8 cellular contexts compared by ENCODE assay signal in genomic region chr3:101573449-101574387, GRCh38. TPM values are rescaled to one million over a fixed set of nuclear protein-coding genes. Genes with fewer than 3 reads are reported as not detected.
DNase-seq lines count a peak whose midpoint lies in the region; ATAC-seq and TF ChIP-seq lines count a peak whose summit lies in the region.

A gene with protein sequence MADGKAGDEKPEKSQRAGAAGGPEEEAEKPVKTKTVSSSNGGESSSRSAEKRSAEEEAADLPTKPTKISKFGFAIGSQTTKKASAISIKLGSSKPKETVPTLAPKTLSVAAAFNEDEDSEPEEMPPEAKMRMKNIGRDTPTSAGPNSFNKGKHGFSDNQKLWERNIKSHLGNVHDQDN (plus strand): TSS chr3:101574180. CDS start chr3:101574216, 36 bp downstream.

- peaks cover 44% of the 10 kb centered on the region for H3K79me2 ChIP-seq in PC-9 (ENCODE audit: low read depth)

- H3K9ac ChIP-seq in mucosa of stomach (ENCODE audit: low read length) = peak within 1 kb of the TSS; percentile 92

- H3K9me2 ChIP-seq in PC-9 (ENCODE audit: insufficient read depth) = no peaks in the 10 kb centered on the region

- BruUV-seq in PC-9 (replicated peaks; lab: Mats Ljungman, UMichigan) = TSS peak; percentile 87

- H3K27ac Mint-ChIP-seq in activated T-cell treated with anti-CD3 and anti-CD28 coated beads, Interleukin-2, amount 50 U/mL, for 24 hours = peak within 1 kb of the TSS; percentile 99

- H3K36me3 ChIP-seq in PC-9 (ENCODE audit: low read depth) (peaks cover 8% of the 10 kb centered on the region), mucosa of stomach (ENCODE audit: control insufficient read depth, insufficient read depth, low read length) (no peaks in the 10 kb centered on the region)

- TF ChIP-seq POLR2A in erythroblast (IDR thresholded peaks at IDR 0.05; ENCODE audit: low read length) = peak; percentile 98

- POLR2A ChIA-PET in PC-9 (lab: Charles Lee; ENCODE audit: unreplicated experiment) = interaction anchor here (0.5 to 0.7 kb wide), 12 partner anchors 18 to 1643 kb away, joined by 3 to 15 read pairs (median 6); no protein-coding TSS in a partner anchor

- H3K27ac ChIP-seq in PC-9 = peak within 1 kb of the TSS; percentile 80

- H3F3A ChIP-seq in PC-9 (ENCODE audit: insufficient read depth, low read depth) = peaks cover 17% of the 10 kb centered on the region; the same call in 1 of the 2 replicates

- H3K4me1 Mint-ChIP-seq in activated T-cell treated with anti-CD3 and anti-CD28 coated beads, Interleukin-2, amount 50 U/mL, for 24 hours (ENCODE audit: low read depth) = peaks cover 65% of the 10 kb centered on the region

- H3K4me3 Mint-ChIP-seq in activated T-cell treated with anti-CD3 and anti-CD28 coated beads, Interleukin-2, amount 50 U/mL, for 24 hours = peak within 1 kb of the TSS; percentile 96

- H3K4me3 ChIP-seq in Jurkat, Clone E6-1 (ENCODE audit: low read length) = peak within 1 kb of the TSS; percentile 79
- H3K4me3 ChIP-seq in PC-9 = peak within 1 kb of the TSS; percentile 87
- H3K4me3 ChIP-seq in mucosa of stomach (ENCODE audit: low read length) = peak within 1 kb of the TSS; percentile 81

- no peaks in the 10 kb centered on the region for H3K9me3 Mint-ChIP-seq in activated T-cell treated with anti-CD3 and anti-CD28 coated beads, Interleukin-2, amount 50 U/mL, for 24 hours

- H2AFZ ChIP-seq in PC-9 = peak within 1 kb of the TSS; percentile 82

- H3K4me1 ChIP-seq in PC-9 (replicated peaks; ENCODE audit: insufficient read depth) (peaks cover 22% of the 10 kb centered on the region), mucosa of stomach (ENCODE audit: control insufficient read depth, insufficient read depth, low read length) (peaks cover 13% of the 10 kb centered on the region)

- H3K27me3 ChIP-seq in PC-9 (ENCODE audit: insufficient read depth, low read depth) (no peaks in the 10 kb centered on the region), mucosa of stomach (ENCODE audit: control insufficient read depth, insufficient read depth, low read length) (no peaks in the 10 kb centered on the region)

- intact Hi-C loops in PC-9 (cut with micrococcal nuclease; ENCODE audit: unreplicated experiment) = loop anchor here (1.0 to 5.0 kb wide), 4 partner anchors 12 to 1741 kb away; partner anchors contain the start of genes SENP7 and TRMT10C

- DNase-seq in DMS153 treated with DMSO at 0.1 percent for 48 hours (lab: John Stamatoyannopoulos, UW; ENCODE audit: unreplicated experiment) (peak; percentile 96), PC-9 (peak; percentile 99 to 100), erythroblast (lab: John Stamatoyannopoulos, UW) (peak; percentile 99)
- peak; percentile 97 for DNase-seq in Jurkat, Clone E6-1 (ENCODE audit: low read depth, low spot score)
- peak; percentile 99 for DNase-seq in activated T-cell treated with anti-CD3 and anti-CD28 coated beads, Interleukin-2, amount 50 U/mL, for 24 hours
- peak; percentile 99 for DNase-seq in stimulated activated CD8-positive, alpha-beta memory T cell treated with anti-CD3 and anti-CD28 coated beads, Interleukin-7, amount 100 ng/mL, for 24 hours (ENCODE audit: low read depth)

- TF ChIP-seq CTCF in PC-9 (conservative IDR thresholded peaks at IDR 0.05) = peak; percentile 100

- H3K9me3 ChIP-seq in PC-9 (ENCODE audit: insufficient read depth, low read depth) = no peaks in the 10 kb centered on the region
- no peaks in the 10 kb centered on the region for H3K9me3 ChIP-seq in mucosa of stomach (ENCODE audit: control insufficient read depth, low read length)

- H3K27me3 Mint-ChIP-seq in activated T-cell treated with anti-CD3 and anti-CD28 coated beads, Interleukin-2, amount 50 U/mL, for 24 hours = no peaks in the 10 kb centered on the region

- ATAC-seq in GM21576 (IDR thresholded peaks at IDR 0.05; ENCODE audit: unreplicated experiment) = peak; percentile 79

- peaks cover 33% of the 10 kb centered on the region for H4K20me1 ChIP-seq in PC-9 (ENCODE audit: insufficient read depth)

- H3K4me2 ChIP-seq in PC-9 = peak within 1 kb of the TSS; percentile 87

- CTCF ChIA-PET in PC-9 (lab: Charles Lee) = interaction anchor here (0.5 to 1.2 kb wide), 8 partner anchors 10 to 1081 kb away, joined by 3 to 12 read pairs (median 4); partner anchors contain the start of genes RPL24, TMEM45A and TRMT10C

- peaks cover 46% of the 10 kb centered on the region for H3K36me3 Mint-ChIP-seq in activated T-cell treated with anti-CD3 and anti-CD28 coated beads, Interleukin-2, amount 50 U/mL, for 24 hours (ENCODE audit: low read depth)

RNA-seq across cellular contexts. Expression of the gene that starts here (rescaled TPM):
- 187 TPM for polyA plus RNA-seq in Jurkat, Clone E6-1 (2012; ENCODE audit: insufficient read depth, insufficient read length)
- 164 and 223 TPM in 2 replicates for total RNA-seq in PC-9 (2021)

Comparison
In these comparisons a context has a peak if more than half of its experiments do, and no peak if none do; other contexts are left out.
1. Peak in every context shown above with its lines: DNase-seq, ATAC-seq, H3K4me3 ChIP-seq and H3K27ac ChIP-seq.